5 cellular contexts compared by ENCODE assay signal in genomic region chr15:86528094-86528493, GRCh38.
DNase-seq lines count a peak whose midpoint lies in the region; ATAC-seq and TF ChIP-seq lines count a peak whose summit lies in the region.
"Not testable (repeated sequence)": the region's sequence is repeated elsewhere in the genome, so short reads cannot be mapped to it uniquely, and the experiment has no call there.

No MANE protein-coding gene starts in this region.

- H3K23me2 ChIP-seq in H9 (ENCODE audit: insufficient read length, low read depth, low read length, poor library complexity, severe bottlenecking) = not testable (repeated sequence)

- TF ChIP-seq CTCF in H9 (conservative IDR thresholded peaks at IDR 0.05); WTC11 (IDR thresholded peaks at IDR 0.05): not testable (repeated sequence)

- H4K91ac ChIP-seq in H9 (ENCODE audit: insufficient read length, low read depth, low read length) = not testable (repeated sequence)

- not testable (repeated sequence) for H3K36me3 ChIP-seq in ES-I3 (ENCODE audit: insufficient read depth, low read length); NT2/D1 (ENCODE audit: insufficient read depth, insufficient read length, low read length); iPS-15b (ENCODE audit: control insufficient read depth, insufficient read depth, low read length)

- not testable (repeated sequence) for H3K56ac ChIP-seq in H9 (ENCODE audit: insufficient read length, low read depth, low read length)

- peaks cover 6 to 11% of the 10 kb centered on the region in 2 experiments; a peak in 3 of 4 replicates for H3K4me1 Mint-ChIP-seq in H9
- peaks cover 13% of the 10 kb centered on the region for H3K4me1 Mint-ChIP-seq in WTC11

- not testable (repeated sequence) for H3T11ph ChIP-seq in H9 (ENCODE audit: low read length)

- H2BK5ac ChIP-seq in H9 (ENCODE audit: insufficient read length, low read length) = not testable (repeated sequence)

- not testable (repeated sequence) for H3K4me2 ChIP-seq in H9 (ENCODE audit: insufficient read depth, insufficient read length, low read length)

- not testable (repeated sequence) for H3K9me3 ChIP-seq in ES-I3 (ENCODE audit: control insufficient read depth, insufficient read depth, low read length); H9 (ENCODE audit: control insufficient read depth, low read depth, low read length); NT2/D1 (ENCODE audit: insufficient read depth, low read length); iPS-15b (ENCODE audit: control insufficient read depth, insufficient read depth, low read length)

- not testable (repeated sequence) for H2BK20ac ChIP-seq in H9 (ENCODE audit: low read depth, low read length, poor library complexity, severe bottlenecking)

- H4K8ac ChIP-seq in H9 (replicated peaks; ENCODE audit: insufficient read length, low read depth, low read length) = not testable (repeated sequence)

- H2BK12ac ChIP-seq in H9 (ENCODE audit: insufficient read length, low read depth, low read length) = not testable (repeated sequence)

- H3K14ac ChIP-seq in H9 (ENCODE audit: insufficient read depth, low read length) = not testable (repeated sequence)

- H3K79me1 ChIP-seq in H9 (ENCODE audit: insufficient read depth, low read depth, low read length, poor library complexity, severe bottlenecking) = not testable (repeated sequence)

- not testable (repeated sequence) for H3K9me3 Mint-ChIP-seq in H9
- peaks cover 13% of the 10 kb centered on the region for H3K9me3 Mint-ChIP-seq in WTC11

- not testable (repeated sequence) for DNase-seq in H9; NT2/D1 (ENCODE audit: low read depth, low spot score); WTC11 (ENCODE audit: low spot score)

- not testable (repeated sequence) for H2AK5ac ChIP-seq in H9 (ENCODE audit: insufficient read length, low read length)

- not testable (repeated sequence) for H3K4me1 ChIP-seq in ES-I3 (ENCODE audit: insufficient read depth, low read length); H9 (ENCODE audit: insufficient read depth, low read length); NT2/D1 (ENCODE audit: insufficient read depth, insufficient read length); iPS-15b (ENCODE audit: control insufficient read depth, insufficient read depth, low read length)

- not testable (repeated sequence) for H3K27ac ChIP-seq in H9 (ENCODE audit: insufficient read length, low read depth, low read length)

- H3K4me3 Mint-ChIP-seq in H9 (peak overlapping the region; percentile 26 to 29; a peak in 2 of 5 replicates), WTC11 (peak overlapping the region; percentile 49)

- H3K23ac ChIP-seq in H9 (ENCODE audit: insufficient read length, low read depth, low read length) = not testable (repeated sequence)

- H3K36me3 Mint-ChIP-seq in H9 (ENCODE audit: insufficient read depth in 1 of 3, low read depth in 3 of 3); WTC11: not testable (repeated sequence)

- H3K18ac ChIP-seq in H9 (ENCODE audit: insufficient read length, low read depth, low read length) = not testable (repeated sequence)

- not testable (repeated sequence) for H2AFZ ChIP-seq in H9 (ENCODE audit: low read length)

- no CpG with 5 or more reads among the region's 26 CpGs for WGBS in H9 (ENCODE audit: extremely low coverage, insufficient read length, low lambda C conversion rate)

- not testable (repeated sequence) for H4K5ac ChIP-seq in H9 (ENCODE audit: insufficient read length, low read depth, low read length)

- not testable (repeated sequence) for H3K79me2 ChIP-seq in H9 (ENCODE audit: insufficient read depth, low read length)

- POLR2A ChIA-PET in WTC11 (lab: Charles Lee) = not testable (repeated sequence)

- H2BK15ac ChIP-seq in H9 (ENCODE audit: low read depth, low read length) = not testable (repeated sequence)

- not testable (repeated sequence) for H2BK120ac ChIP-seq in H9 (ENCODE audit: low read depth, low read length, poor library complexity, severe bottlenecking)

- CTCF ChIA-PET in WTC11 (lab: Charles Lee) = not testable (repeated sequence)

- not testable (repeated sequence) for H3K27me3 ChIP-seq in H9 (ENCODE audit: insufficient read depth, low read length); NT2/D1 (ENCODE audit: insufficient read depth, insufficient read length); iPS-15b (ENCODE audit: control insufficient read depth, insufficient read depth, low read length)

- H3K9ac ChIP-seq in ES-I3 (ENCODE audit: low read depth, low read length) = peak overlapping the region; percentile 47; the same call in 1 of the 2 replicates
- not testable (repeated sequence) for H3K9ac ChIP-seq in H9 (ENCODE audit: extremely low read depth, insufficient read length, low read length); NT2/D1 (ENCODE audit: insufficient read length, low read depth); iPS-15b (ENCODE audit: low read depth, low read length)

- H3K4ac ChIP-seq in H9 (ENCODE audit: low read depth, low read length) = not testable (repeated sequence)

- H3K27me3 Mint-ChIP-seq in H9 (ENCODE audit: low read depth); WTC11 (ENCODE audit: low read depth): not testable (repeated sequence)

- peak overlapping the region; percentile 15 for H3K4me3 ChIP-seq in NT2/D1 (ENCODE audit: insufficient read length, low read depth)
- peak overlapping the region; percentile 22 for H3K4me3 ChIP-seq in iPS-15b (ENCODE audit: low read depth, low read length)

- not testable (repeated sequence) for H4K20me1 ChIP-seq in H9 (ENCODE audit: control insufficient read depth, insufficient read depth, insufficient read length)

- not testable (repeated sequence) for ATAC-seq in WTC11

- peak overlapping the region in 1 of 3 experiments; percentile 35; a peak in 2 of 7 replicates for H3K27ac Mint-ChIP-seq in H9
- not testable (repeated sequence) for H3K27ac Mint-ChIP-seq in WTC11
